In genomic region chr11:63709336-63709735, GRCh38 we compare ENCODE assay signal across 22 cellular contexts.
"Had no signal": no experiment of that assay in that cellular context is flagged by ENCODE, and none has a peak within 500 bp of the region (broad histone marks: within the 10 kb centered on the region; RNA-seq: fewer than 3 reads in every experiment).

No MANE protein-coding gene starts in this region.

- ATAC-seq: activated CD8-positive, alpha-beta T cell treated with anti-CD3 and anti-CD28 coated beads, Interleukin-2, amount 10 ng/mL, durations not matched to agents 7 days and 5 days; activated T-cell treated with anti-CD3 and anti-CD28 coated beads, Interleukin-2, amount 50 U/mL, for 72 hours; left lobe of liver; mucosa of descending colon; naive thymus-derived CD4-positive, alpha-beta T cell; right cardiac atrium; stimulated activated naive CD8-positive, alpha-beta T cell treated with anti-CD3 and anti-CD28 coated beads, Interleukin-15, Interleukin-2, amounts not matched to agents 100 U/mL and 50 U/mL, for 24 hours; T-cell; WTC11 had no signal

- H3K36me3 ChIP-seq: brain microvascular endothelial cell, transverse colon, vagina had no signal

- H3K27me3 ChIP-seq: brain microvascular endothelial cell, hepatocyte, transverse colon, vagina had no signal

- H3K27ac ChIP-seq: brain microvascular endothelial cell, epithelial cell of prostate, hepatocyte, vagina had no signal

- DNase-seq: activated CD4-positive, alpha-beta T cell treated with anti-CD3 and anti-CD28 coated beads, Interleukin-2, amount 10 ng/mL, durations not matched to agents 24 days and 14 days; activated CD8-positive, alpha-beta memory T cell treated with anti-CD3 and anti-CD28 coated beads, Interleukin-2, amount 50 U/mL, for 4 hours; activated CD8-positive, alpha-beta T cell treated with anti-CD3 and anti-CD28 coated beads, Interleukin-2, amount 10 ng/mL, durations not matched to agents 7 days and 5 days; activated gamma-delta T cell treated with Interleukin-2 at 50 U/mL for 16 hours; activated T-cell treated with anti-CD3 and anti-CD28 coated beads, Interleukin-2, amount 50 U/mL, for 72 hours; amygdala; brain microvascular endothelial cell; cortex of kidney; effector memory CD4-positive, alpha-beta T cell; mammary epithelial cell; mucosa of descending colon; naive thymus-derived CD4-positive, alpha-beta T cell; right cardiac atrium; stimulated activated naive CD8-positive, alpha-beta T cell treated with anti-CD3 and anti-CD28 coated beads, Interleukin-15, Interleukin-2, amounts not matched to agents 100 U/mL and 50 U/mL, for 24 hours; T-cell; T1000; transverse colon had no signal

- H3K9me3 ChIP-seq: mucosa of descending colon, transverse colon, vagina had no signal

- H3K4me3 ChIP-seq: hepatocyte, mucosa of descending colon, transverse colon, vagina had no signal
